8 cellular contexts compared by ENCODE assay signal in genomic region chr19:47230122-47230920, GRCh38. TPM values are rescaled to one million over a fixed set of nuclear protein-coding genes. Genes with fewer than 3 reads are reported as not detected.
A peak's percentile ranks its signal among the peaks of the same experiment; 100 is the strongest.
DNase-seq lines count a peak whose midpoint lies in the region; ATAC-seq and TF ChIP-seq lines count a peak whose summit lies in the region.

No MANE protein-coding gene starts in this region.

- H4K20me1 ChIP-seq in DOHH2 (ENCODE audit: control insufficient read depth, insufficient read depth, low read depth, low read length) = no peaks in the 10 kb centered on the region

- DNase-seq in central memory CD8-positive, alpha-beta T cell (ENCODE audit: low spot score in 2 of 2) = peak; percentile 88 to 89
- DNase-seq in left colon = peak; percentile 68 to 82
- peak; percentile 81 for DNase-seq in stimulated activated CD4-positive, alpha-beta T cell treated with anti-CD3 and anti-CD28 coated beads, Interleukin-2, amount 100 ng/mL, for 24 hours
- DNase-seq in NCI-H2171 (lab: John Stamatoyannopoulos, UW) = no peak
- no peak for DNase-seq in inferior parietal cortex (ENCODE audit: extremely low spot score)

- no peak overlapping the region for H3K27ac Mint-ChIP-seq in central memory CD8-positive, alpha-beta T cell (ENCODE audit: low read depth)

- peaks cover 7% of the 10 kb centered on the region for H3K27me3 ChIP-seq in DOHH2 (ENCODE audit: control insufficient read depth, low read length)

- peaks cover 8% of the 10 kb centered on the region for H3K36me3 ChIP-seq in DOHH2 (ENCODE audit: control insufficient read depth, low read length)

- TF ChIP-seq CTCF in DOHH2 (IDR thresholded peaks at IDR 0.05; ENCODE audit: low read depth, low read length, poor library complexity, severe bottlenecking) (peak; percentile 71), WI38 (IDR thresholded peaks at IDR 0.05; ENCODE audit: low read depth, low read length) (peak; percentile 40)

- no peak overlapping the region for H3K4me3 Mint-ChIP-seq in central memory CD8-positive, alpha-beta T cell

- no peaks in the 10 kb centered on the region for H3K9me3 ChIP-seq in DOHH2 (ENCODE audit: control insufficient read depth, insufficient read depth, low read length)

- peaks cover 62% of the 10 kb centered on the region for H3K4me1 ChIP-seq in DOHH2 (ENCODE audit: control insufficient read depth, low read length)

- no peaks in the 10 kb centered on the region for H3K9me3 Mint-ChIP-seq in central memory CD8-positive, alpha-beta T cell

- intact Hi-C loops in left colon (cut with DNase I, micrococcal nuclease) = no loop called here

- H3K79me2 ChIP-seq in DOHH2 (ENCODE audit: control insufficient read depth, low read length) = peaks cover 5% of the 10 kb centered on the region; the same call in 1 of the 2 replicates

- peaks cover 23% of the 10 kb centered on the region for H3K4me1 Mint-ChIP-seq in central memory CD8-positive, alpha-beta T cell

- ATAC-seq in HG03280 (IDR thresholded peaks at IDR 0.05; ENCODE audit: unreplicated experiment) (peak; percentile 24), left colon (no peak)
- peak; percentile 34 for ATAC-seq in central memory CD8-positive, alpha-beta T cell (replicated peaks; ENCODE audit: extremely low read depth, poor library complexity, severe bottlenecking)

- no peaks in the 10 kb centered on the region for H3K27me3 Mint-ChIP-seq in central memory CD8-positive, alpha-beta T cell

- peaks cover 33% of the 10 kb centered on the region for H3K36me3 Mint-ChIP-seq in central memory CD8-positive, alpha-beta T cell (ENCODE audit: insufficient read depth)

- H3K4me3 ChIP-seq in DOHH2 (ENCODE audit: low read length) (peak overlapping the region; percentile 79), WI38 (ENCODE audit: low read depth, low read length) (peak overlapping the region; percentile 89)

- no peaks in the 10 kb centered on the region for H3K9me2 ChIP-seq in DOHH2 (replicated peaks; ENCODE audit: control insufficient read depth, low read length)

- H3F3A ChIP-seq in DOHH2 (ENCODE audit: control insufficient read depth, insufficient read depth) = peaks cover 31% of the 10 kb centered on the region

- peak overlapping the region; percentile 95 for H3K27ac ChIP-seq in DOHH2 (ENCODE audit: low read depth, low read length)

- H3K4me2 ChIP-seq in DOHH2 (ENCODE audit: low read length) = peak overlapping the region; percentile 99

RNA-seq across cellular contexts. Expression of gene BBC3, which starts 0.7 kb away (rescaled TPM):
- total RNA-seq in left colon = 10 to 100 TPM; 18.9 to 32.9 TPM

RNA-seq across cellular contexts. Expression of gene CCDC9, which starts 26.0 kb away (rescaled TPM):
- total RNA-seq in left colon = 10 to 100 TPM; 28.0 to 36.7 TPM

RNA-seq across cellular contexts. Expression of gene INAFM1, which starts 44.4 kb away (rescaled TPM):
- total RNA-seq in left colon = 10 to 100 TPM; 13.9 to 14.1 TPM

Comparison
In these comparisons a context has a peak if more than half of its experiments do, and no peak if none do; other contexts are left out.
1. DNase-seq: peak in central memory CD8-positive, alpha-beta T cell (2 of 2), left colon (2 of 2) and stimulated activated CD4-positive, alpha-beta T cell treated with anti-CD3 and anti-CD28 coated beads, Interleukin-2, amount 100 ng/mL, for 24 hours (2 of 2); none in NCI-H2171 (single experiment) and inferior parietal cortex (single experiment).